ENCODE assay signal across 15 cellular contexts in the genomic region with DNA sequence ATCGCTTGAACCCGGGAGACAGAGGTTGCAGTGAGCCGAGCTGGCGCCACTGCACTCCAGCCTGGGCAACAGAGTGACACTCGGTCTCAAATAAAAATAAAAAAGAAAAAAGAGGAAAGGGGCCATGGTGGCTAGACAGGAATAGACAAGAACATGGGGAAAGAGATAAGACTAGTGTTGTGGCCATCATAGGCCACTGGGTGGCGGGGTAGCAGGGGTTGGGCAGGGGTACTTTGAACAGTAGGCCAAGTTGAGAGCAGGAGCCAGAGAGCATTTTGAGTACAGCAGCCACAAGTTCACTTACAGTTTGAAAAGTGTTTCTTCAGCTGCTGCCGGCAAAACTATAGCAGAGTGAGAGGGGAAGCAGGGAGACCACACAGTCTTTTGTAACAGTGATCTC.
DNase-seq lines count a peak whose midpoint lies in the region; ATAC-seq and TF ChIP-seq lines count a peak whose summit lies in the region.
"Had no signal": no experiment of that assay in that cellular context is flagged by ENCODE, and none has a peak within 500 bp of the region (broad histone marks: within the 10 kb centered on the region; RNA-seq: fewer than 3 reads in every experiment).

No MANE protein-coding gene starts in this region.

- H3K27ac Mint-ChIP-seq in osteocyte (ENCODE audit: unreplicated experiment): no peak overlapping the region
- H3K27ac Mint-ChIP-seq: activated naive CD4-positive, alpha-beta T cell treated with anti-CD3 and anti-CD28 coated beads, Interleukin-2, amount 50 U/mL, for 24 hours; stimulated activated memory B cell treated with anti-CD40 and anti-IgM and Interleukin-4, amounts not matched to agents 10 μg/mL and 1 μg/mL and 100 μg/mL, for 72 hours had no signal

- no peak for ATAC-seq in HG03159 (IDR thresholded peaks at IDR 0.05; ENCODE audit: unreplicated experiment)
- ATAC-seq: psoas muscle; stimulated activated memory B cell treated with anti-CD40 and anti-IgM and Interleukin-4, amounts not matched to agents 10 μg/mL and 1 μg/mL and 100 μg/mL, for 72 hours had no signal

- peak; percentile 49 for TF ChIP-seq CTCF in VCaP (conservative IDR thresholded peaks at IDR 0.05)
- TF ChIP-seq CTCF in osteocyte (IDR thresholded peaks at IDR 0.05): peak; percentile 35

- H3K4me1 Mint-ChIP-seq in osteocyte (ENCODE audit: unreplicated experiment): no peaks in the 10 kb centered on the region
- H3K4me1 Mint-ChIP-seq: activated naive CD4-positive, alpha-beta T cell treated with anti-CD3 and anti-CD28 coated beads, Interleukin-2, amount 50 U/mL, for 24 hours; stimulated activated memory B cell treated with anti-CD40 and anti-IgM and Interleukin-4, amounts not matched to agents 10 μg/mL and 1 μg/mL and 100 μg/mL, for 72 hours had no signal

- no peak overlapping the region for H3K4me3 Mint-ChIP-seq in osteocyte (ENCODE audit: unreplicated experiment)
- H3K4me3 Mint-ChIP-seq: activated naive CD4-positive, alpha-beta T cell treated with anti-CD3 and anti-CD28 coated beads, Interleukin-2, amount 50 U/mL, for 24 hours; stimulated activated memory B cell treated with anti-CD40 and anti-IgM and Interleukin-4, amounts not matched to agents 10 μg/mL and 1 μg/mL and 100 μg/mL, for 72 hours had no signal

- H3K9me3 Mint-ChIP-seq in osteocyte (ENCODE audit: unreplicated experiment): no peaks in the 10 kb centered on the region
- H3K9me3 Mint-ChIP-seq: activated naive CD4-positive, alpha-beta T cell treated with anti-CD3 and anti-CD28 coated beads, Interleukin-2, amount 50 U/mL, for 24 hours; stimulated activated memory B cell treated with anti-CD40 and anti-IgM and Interleukin-4, amounts not matched to agents 10 μg/mL and 1 μg/mL and 100 μg/mL, for 72 hours had no signal

- H3K36me3 Mint-ChIP-seq in osteocyte (ENCODE audit: unreplicated experiment): no peaks in the 10 kb centered on the region
- H3K36me3 Mint-ChIP-seq: activated naive CD4-positive, alpha-beta T cell treated with anti-CD3 and anti-CD28 coated beads, Interleukin-2, amount 50 U/mL, for 24 hours; stimulated activated memory B cell treated with anti-CD40 and anti-IgM and Interleukin-4, amounts not matched to agents 10 μg/mL and 1 μg/mL and 100 μg/mL, for 72 hours had no signal

- no peak overlapping the region for H3K27ac ChIP-seq in VCaP
- H3K27ac ChIP-seq: epithelial cell of prostate, psoas muscle had no signal

- H3K27me3 Mint-ChIP-seq in osteocyte (ENCODE audit: unreplicated experiment): no peaks in the 10 kb centered on the region
- H3K27me3 Mint-ChIP-seq: activated naive CD4-positive, alpha-beta T cell treated with anti-CD3 and anti-CD28 coated beads, Interleukin-2, amount 50 U/mL, for 24 hours; stimulated activated memory B cell treated with anti-CD40 and anti-IgM and Interleukin-4, amounts not matched to agents 10 μg/mL and 1 μg/mL and 100 μg/mL, for 72 hours had no signal

- DNase-seq in SKM-1 treated with dmso at 0.1 percent for 144 hours (lab: John Stamatoyannopoulos, UW; ENCODE audit: unreplicated experiment): peak; percentile 3
- no peak for DNase-seq in SKM-1 (lab: John Stamatoyannopoulos, UW; ENCODE audit: unreplicated experiment)
- DNase-seq in NAMALWA (ENCODE audit: low spot score): peak; percentile 59
- DNase-seq in osteocyte (ENCODE audit: extremely low spot score, unreplicated experiment): no peak
- no peak for DNase-seq in pons (ENCODE audit: low spot score)
- no peak for DNase-seq in NCI-H187 (lab: John Stamatoyannopoulos, UW)
- DNase-seq: activated CD8-positive, alpha-beta memory T cell treated with anti-CD3 and anti-CD28 coated beads for 24 hours; central memory CD4-positive, alpha-beta T cell; NCI-H510A; psoas muscle had no signal

Comparison
In these comparisons a context has a peak if more than half of its experiments do, and no peak if none do; other contexts are left out.
1. DNase-seq: peak in SKM-1 treated with dmso at 0.1 percent for 144 hours (single experiment) and NAMALWA (single experiment); none in SKM-1 (single experiment), osteocyte (single experiment), pons (single experiment) and NCI-H187 (0 of 2).